Comparison of ENCODE assay signal across 8 cellular contexts in the genomic region with DNA sequence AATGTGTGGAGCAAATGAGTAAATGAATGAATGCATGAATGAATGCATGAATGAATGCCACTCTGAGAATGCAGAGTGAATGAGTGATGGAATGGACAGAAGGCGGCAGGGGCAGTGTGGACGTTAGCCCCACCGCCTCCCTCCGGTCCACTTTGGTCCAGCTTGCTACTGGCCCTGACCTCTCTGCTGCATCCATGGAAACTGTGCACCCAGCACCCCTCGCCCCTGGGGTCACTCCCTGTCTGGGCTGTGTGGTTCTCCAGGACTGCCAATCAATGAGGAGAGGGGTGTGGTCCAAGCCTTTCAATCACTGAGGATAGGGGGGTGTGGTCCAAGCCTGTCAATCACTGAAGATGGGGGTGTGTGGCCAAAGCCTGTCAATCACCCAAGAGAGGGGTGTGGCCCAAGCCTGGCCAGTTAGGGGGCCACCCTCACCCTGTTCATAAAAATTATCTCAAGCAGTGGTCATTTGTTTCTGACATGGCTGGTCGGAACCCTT. TPM values are rescaled to one million over a fixed set of nuclear protein-coding genes. Genes with fewer than 3 reads are reported as not detected.
DNase-seq lines count a peak whose midpoint lies in the region; ATAC-seq and TF ChIP-seq lines count a peak whose summit lies in the region.

No MANE protein-coding gene starts in this region.

- no peak overlapping the region for H3K4me3 Mint-ChIP-seq in natural killer cell

- ATAC-seq in GM21381 (IDR thresholded peaks at IDR 0.05; ENCODE audit: unreplicated experiment) (peak; percentile 80), HG03460 (IDR thresholded peaks at IDR 0.05; ENCODE audit: unreplicated experiment) (peak; percentile 70), natural killer cell (peak; percentile 83 to 85 (median 84))

- intact Hi-C loops in natural killer cell (cut with micrococcal nuclease): no loop called here

- no peaks in the 10 kb centered on the region for H3K27me3 Mint-ChIP-seq in natural killer cell (ENCODE audit: low read depth in 2 of 2)

- peaks cover 45 to 61% of the 10 kb centered on the region in 2 donors for H3K4me1 Mint-ChIP-seq in natural killer cell

- DNase-seq in activated T-helper 1 cell treated with Interleukin-2 at 50 U/mL for 16 hours (ENCODE audit: low read depth) (peak; percentile 33), natural killer cell (no peak), DMS53 (lab: John Stamatoyannopoulos, UW) (no peak), mesenteric fat pad (ENCODE audit: low spot score) (no peak)
- DNase-seq in stimulated activated naive CD4-positive, alpha-beta T cell (lab: John Stamatoyannopoulos, UW): no peak

- H3K9me3 Mint-ChIP-seq in natural killer cell: peaks cover 0 to 5% of the 10 kb centered on the region in 2 donors

- peak; percentile 13 for TF ChIP-seq POLR2A in GM10847 (IDR thresholded peaks at IDR 0.05; ENCODE audit: extremely low read depth, insufficient read length)

- H3K27ac Mint-ChIP-seq in natural killer cell: peak overlapping the region; percentile 65 to 78

- H3K36me3 Mint-ChIP-seq in natural killer cell: peaks cover 6% of the 10 kb centered on the region

- no peak for TF ChIP-seq CTCF in natural killer cell (IDR thresholded peaks at IDR 0.05)

RNA-seq across cellular contexts. Expression of a gene that starts 39.2 kb away (rescaled TPM):
- 10 to 100 TPM; 58.5 to 80.3 (median 66.1) TPM for total RNA-seq in natural killer cell
- 20.8 TPM for total RNA-seq in mesenteric fat pad

RNA-seq across cellular contexts. Expression of a gene that starts 45.1 kb away (rescaled TPM):
- total RNA-seq in natural killer cell: 100 to 1,000 TPM in 2 of 3 donors, 10 to 100 TPM in 1; 73.7 to 114 (median 107) TPM
- 2.5 TPM for total RNA-seq in mesenteric fat pad

Comparison
In these comparisons a context has a peak if more than half of its experiments do, and no peak if none do; other contexts are left out.
1. RNA of a gene that starts 45.1 kb away (total RNA-seq): 73.7 to 114 TPM in natural killer cell; 2.5 TPM in mesenteric fat pad (single experiment); every median in the first group is over 10 times any median in the second.
2. Peak in every context shown above with its lines, with median percentiles within 50 percentile points of each other: ATAC-seq.